8 cellular contexts compared by ENCODE assay signal in the genomic region with DNA sequence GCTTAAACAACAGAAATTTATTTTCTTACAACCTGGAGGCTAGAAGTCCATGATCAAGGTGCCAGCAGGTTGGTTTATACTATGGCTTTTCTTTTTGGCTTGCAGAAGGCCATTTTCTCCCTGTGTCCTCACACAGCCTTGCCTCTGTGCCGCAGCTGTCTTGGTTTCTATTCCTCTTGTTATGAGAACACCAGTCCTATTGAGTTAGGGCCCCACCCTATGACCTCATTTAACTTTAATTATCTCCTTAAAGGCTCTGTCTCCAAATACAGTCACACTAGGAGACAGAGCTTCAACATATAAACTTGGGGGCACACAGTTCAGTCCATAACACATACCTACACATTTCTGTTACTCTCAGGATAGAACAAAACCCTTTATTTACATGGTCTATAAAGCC. TPM values are rescaled to one million over a fixed set of nuclear protein-coding genes. Genes with fewer than 3 reads are reported as not detected.
DNase-seq lines count a peak whose midpoint lies in the region; ATAC-seq and TF ChIP-seq lines count a peak whose summit lies in the region.

No MANE protein-coding gene starts in this region.

- peak in 1 of 2 donors; percentile 46 for TF ChIP-seq POLR2A in suprapubic skin (IDR thresholded peaks at IDR 0.05)

- H3K27ac ChIP-seq in epithelial cell of prostate (peak overlapping the region; percentile 5), suprapubic skin (peak overlapping the region; percentile 86)

- H3K9me3 ChIP-seq in suprapubic skin = no peaks in the 10 kb centered on the region

- WGBS in suprapubic skin = 26% methylated on average over 1 of the region's 1 CpG

- DNase-seq in GM20000 (ENCODE audit: low spot score) (peak; percentile 48), epithelial cell of prostate (ENCODE audit: low read depth, low spot score) (no peak), suprapubic skin (ENCODE audit: low spot score in 2 of 2) (peak in 1 of 2 donors; percentile 62), NCI-H146 (lab: John Stamatoyannopoulos, UW) (no peak), COLO668 (lab: John Stamatoyannopoulos, UW; ENCODE audit: unreplicated experiment) (no peak), globus pallidus (ENCODE audit: low spot score) (no peak)
- no peak for DNase-seq in stimulated activated CD4-positive, alpha-beta T cell treated with anti-CD3 and anti-CD28 coated beads, Interleukin-12 subunit alpha, Interleukin-12 subunit beta, amount 100 ng/mL, for 4 hours

- no peak overlapping the region for H3K4me3 ChIP-seq in suprapubic skin

- no peaks in the 10 kb centered on the region for H3K36me3 ChIP-seq in suprapubic skin

- no peaks in the 10 kb centered on the region for H3K27me3 ChIP-seq in suprapubic skin

- TF ChIP-seq EP300 in suprapubic skin (IDR thresholded peaks at IDR 0.05) = no peak

- peak; percentile 73 for ATAC-seq in HG03159 (IDR thresholded peaks at IDR 0.05; ENCODE audit: unreplicated experiment)

- no peak for TF ChIP-seq CTCF in GM20000 (IDR thresholded peaks at IDR 0.05; ENCODE audit: extremely low read depth, missing control alignments)
- no peak for TF ChIP-seq CTCF in suprapubic skin (IDR thresholded peaks at IDR 0.05)

- H3K4me1 ChIP-seq in suprapubic skin = peaks cover 49% of the 10 kb centered on the region

RNA-seq across cellular contexts. Expression of a gene that starts 17.3 kb away (rescaled TPM):
- total RNA-seq in suprapubic skin = 100 to 1,000 TPM; 404 to 719 (median 568) TPM
